ENCODE assay signal across 29 cellular contexts in genomic region chr2:40279479-40279878, GRCh38.
A peak's percentile ranks its signal among the peaks of the same experiment; 100 is the strongest.
DNase-seq lines count a peak whose midpoint lies in the region; ATAC-seq, FAIRE-seq and TF ChIP-seq lines count a peak whose summit lies in the region.
"Had no signal": no experiment of that assay in that cellular context is flagged by ENCODE, and none has a peak within 500 bp of the region (broad histone marks: within the 10 kb centered on the region; RNA-seq: fewer than 3 reads in every experiment).

No MANE protein-coding gene starts in this region.

- H3K9me3 ChIP-seq in heart left ventricle (no peaks in the 10 kb centered on the region), endocrine pancreas (ENCODE audit: control insufficient read depth, low read length) (no peaks in the 10 kb centered on the region), pancreas (no peaks in the 10 kb centered on the region)
- H3K9me3 ChIP-seq: BE2C, colonic mucosa, Peyer's patch, prostate gland, spleen had no signal

- 53 to 62% (median 56%) methylated on average over 2 of the region's 2 CpGs for WGBS in heart left ventricle, 4 donors
- WGBS in pancreas, 2 donors: 60 to 70% methylated on average over 2 of the region's 2 CpGs

- no peak overlapping the region for H3K9ac ChIP-seq in endocrine pancreas (ENCODE audit: control insufficient read depth, insufficient read depth, low read length)

- no peaks in the 10 kb centered on the region for H3K36me3 ChIP-seq in heart left ventricle
- H3K36me3 ChIP-seq in endocrine pancreas (ENCODE audit: control insufficient read depth, insufficient read depth, low read length): no peaks in the 10 kb centered on the region
- H3K36me3 ChIP-seq in pancreas: no peaks in the 10 kb centered on the region
- H3K36me3 ChIP-seq: BE2C, brain microvascular endothelial cell, colonic mucosa, Peyer's patch, prostate gland, spleen had no signal

- H3K4me3 ChIP-seq in heart left ventricle (peak overlapping the region in 6 of 12 donors; percentile 5 to 18 (median 16)), endocrine pancreas (ENCODE audit: control insufficient read depth, insufficient read depth, low read length) (peak overlapping the region; percentile 75), pancreas (no peak overlapping the region)
- H3K4me3 ChIP-seq: colonic mucosa, Peyer's patch, prostate gland had no signal

- intact Hi-C loops in heart left ventricle (cut with DNase I) (no loop called here), left cardiac atrium (cut with DNase I) (no loop called here), pancreas (cut with DNase I) (no loop called here), posterior vena cava (cut with DNase I) (loop anchor here in 1 of 2 donors (5.0 kb wide), 1 partner anchor 428 kb away; no protein-coding TSS in a partner anchor)

- no peak for FAIRE-seq in pancreas (lab: Jason Lieb, UNC)
- FAIRE-seq: A204.1, HepG2 had no signal

- peak overlapping the region; percentile 69 for H3K27ac Mint-ChIP-seq in osteocyte (ENCODE audit: unreplicated experiment)
- H3K27ac Mint-ChIP-seq: activated CD4-positive, alpha-beta T cell treated with anti-CD3 and anti-CD28 coated beads, Interleukin-2, amount 10 ng/mL, durations not matched to agents 7 days and 5 days; activated naive CD8-positive, alpha-beta T cell treated with anti-CD3 and anti-CD28 coated beads for 36 hours; activated T-helper 17 cell treated with anti-CD3 and anti-CD28 coated beads, Interleukin-2, amount 50 U/mL, for 72 hours; mesothelial cell of epicardium; stimulated activated naive CD8-positive, alpha-beta T cell treated with anti-CD3 and anti-CD28 coated beads, Interleukin-15, Interleukin-2, amounts not matched to agents 100 ng/mL and 50 ng/mL, for 24 hours had no signal

- peak overlapping the region in 10 of 12 donors; percentile 0 to 77 (median 26) for H3K27ac ChIP-seq in heart left ventricle
- H3K27ac ChIP-seq in pancreas: no peak overlapping the region
- H3K27ac ChIP-seq: brain microvascular endothelial cell, colonic mucosa, HL-60, prostate gland had no signal

- H3K4me1 ChIP-seq in heart left ventricle: peaks cover 3 to 82% (median 57%) of the 10 kb centered on the region in 12 donors
- peaks cover 4% of the 10 kb centered on the region for H3K4me1 ChIP-seq in endocrine pancreas (ENCODE audit: control insufficient read depth, insufficient read depth, low read length)
- no peaks in the 10 kb centered on the region for H3K4me1 ChIP-seq in pancreas
- H3K4me1 ChIP-seq: colonic mucosa, prostate gland had no signal

- peaks cover 63% of the 10 kb centered on the region for H3K4me1 Mint-ChIP-seq in osteocyte (ENCODE audit: unreplicated experiment)
- H3K4me1 Mint-ChIP-seq: activated CD4-positive, alpha-beta T cell treated with anti-CD3 and anti-CD28 coated beads, Interleukin-2, amount 10 ng/mL, durations not matched to agents 7 days and 5 days; activated naive CD8-positive, alpha-beta T cell treated with anti-CD3 and anti-CD28 coated beads for 36 hours; activated T-helper 17 cell treated with anti-CD3 and anti-CD28 coated beads, Interleukin-2, amount 50 U/mL, for 72 hours had no signal

- no peak for TF ChIP-seq POLR2A in heart left ventricle (IDR thresholded peaks at IDR 0.05)

- no peak for DNase-seq in heart left ventricle
- DNase-seq in left cardiac atrium: no peak
- no peak for DNase-seq in osteocyte (ENCODE audit: extremely low spot score, unreplicated experiment)
- no peak for DNase-seq in NCI-H2107 (lab: John Stamatoyannopoulos, UW)
- DNase-seq in pancreas: no peak
- DNase-seq in NCI-H1105 treated with DMSO at 0.1 percent for 48 hours (lab: John Stamatoyannopoulos, UW): no peak
- DNase-seq in posterior vena cava (ENCODE audit: low spot score): no peak
- DNase-seq: activated CD4-positive, alpha-beta T cell treated with anti-CD3 and anti-CD28 coated beads, Interleukin-2, amount 10 ng/mL, durations not matched to agents 7 days and 5 days; activated naive CD8-positive, alpha-beta T cell treated with anti-CD3 and anti-CD28 coated beads for 36 hours; BE2C; colonic mucosa; COR-L47; glutamatergic neuron; left colon; NCI-H1105; NCI-H2081 treated with DMSO at 0.1 percent for 48 hours; NCI-H446 treated with DMSO at 0.1 percent for 48 hours; Peyer's patch; spleen; trophoblast cell had no signal

- no peak overlapping the region for H3K4me3 Mint-ChIP-seq in osteocyte (ENCODE audit: unreplicated experiment)
- H3K4me3 Mint-ChIP-seq: activated CD4-positive, alpha-beta T cell treated with anti-CD3 and anti-CD28 coated beads, Interleukin-2, amount 10 ng/mL, durations not matched to agents 7 days and 5 days; activated naive CD8-positive, alpha-beta T cell treated with anti-CD3 and anti-CD28 coated beads for 36 hours; activated T-helper 17 cell treated with anti-CD3 and anti-CD28 coated beads, Interleukin-2, amount 50 U/mL, for 72 hours; mesothelial cell of epicardium; stimulated activated naive CD8-positive, alpha-beta T cell treated with anti-CD3 and anti-CD28 coated beads, Interleukin-15, Interleukin-2, amounts not matched to agents 100 ng/mL and 50 ng/mL, for 24 hours had no signal

- no peaks in the 10 kb centered on the region for H3K9me3 Mint-ChIP-seq in osteocyte (ENCODE audit: unreplicated experiment)
- H3K9me3 Mint-ChIP-seq: activated CD4-positive, alpha-beta T cell treated with anti-CD3 and anti-CD28 coated beads, Interleukin-2, amount 10 ng/mL, durations not matched to agents 7 days and 5 days; activated naive CD8-positive, alpha-beta T cell treated with anti-CD3 and anti-CD28 coated beads for 36 hours; activated T-helper 17 cell treated with anti-CD3 and anti-CD28 coated beads, Interleukin-2, amount 50 U/mL, for 72 hours; mesothelial cell of epicardium; stimulated activated naive CD8-positive, alpha-beta T cell treated with anti-CD3 and anti-CD28 coated beads, Interleukin-15, Interleukin-2, amounts not matched to agents 100 ng/mL and 50 ng/mL, for 24 hours had no signal

- H3K27me3 ChIP-seq in heart left ventricle (no peaks in the 10 kb centered on the region), endocrine pancreas (ENCODE audit: control insufficient read depth, insufficient read depth, low read length) (no peaks in the 10 kb centered on the region), pancreas (no peaks in the 10 kb centered on the region)
- H3K27me3 ChIP-seq: BE2C, brain microvascular endothelial cell, colonic mucosa, Peyer's patch, spleen had no signal

- ATAC-seq in heart left ventricle: no peak
- ATAC-seq in left cardiac atrium: no peak
- no peak for ATAC-seq in pancreas
- ATAC-seq: activated T-helper 17 cell treated with anti-CD3 and anti-CD28 coated beads, Interleukin-2, amount 50 U/mL, for 72 hours; HepG2; left colon had no signal

- H3K36me3 Mint-ChIP-seq in osteocyte (ENCODE audit: unreplicated experiment): no peaks in the 10 kb centered on the region
- H3K36me3 Mint-ChIP-seq: activated naive CD8-positive, alpha-beta T cell treated with anti-CD3 and anti-CD28 coated beads for 36 hours; mesothelial cell of epicardium had no signal

- no peaks in the 10 kb centered on the region for H3K27me3 Mint-ChIP-seq in osteocyte (ENCODE audit: unreplicated experiment)
- H3K27me3 Mint-ChIP-seq: activated CD4-positive, alpha-beta T cell treated with anti-CD3 and anti-CD28 coated beads, Interleukin-2, amount 10 ng/mL, durations not matched to agents 7 days and 5 days; activated naive CD8-positive, alpha-beta T cell treated with anti-CD3 and anti-CD28 coated beads for 36 hours; activated T-helper 17 cell treated with anti-CD3 and anti-CD28 coated beads, Interleukin-2, amount 50 U/mL, for 72 hours; stimulated activated naive CD8-positive, alpha-beta T cell treated with anti-CD3 and anti-CD28 coated beads, Interleukin-15, Interleukin-2, amounts not matched to agents 100 ng/mL and 50 ng/mL, for 24 hours had no signal

- TF ChIP-seq CTCF in heart left ventricle (IDR thresholded peaks at IDR 0.05) (no peak), osteocyte (IDR thresholded peaks at IDR 0.05) (no peak), pancreas (IDR thresholded peaks at IDR 0.05) (no peak)

Comparison
In these comparisons a context has a peak if more than half of its experiments do, and no peak if none do; other contexts are left out.
1. H3K27ac ChIP-seq: peak in heart left ventricle (10 of 12); none in pancreas (0 of 4).